Comparison of ENCODE assay signal across 23 cellular contexts in genomic region chr9:133760713-133761290, GRCh38.
"Had no signal": no experiment of that assay in that cellular context is flagged by ENCODE, and none has a peak within 500 bp of the region (broad histone marks: within the 10 kb centered on the region; RNA-seq: fewer than 3 reads in every experiment).

No MANE protein-coding gene starts in this region.

- H3K4me1 Mint-ChIP-seq: immature natural killer cell; memory B cell; naive thymus-derived CD4-positive, alpha-beta T cell had no signal

- ATAC-seq: effector memory CD8-positive, alpha-beta T cell; naive thymus-derived CD4-positive, alpha-beta T cell; psoas muscle; stimulated activated memory B cell treated with anti-CD40 and anti-IgM and Interleukin-4, amounts not matched to agents 10 μg/mL and 1 μg/mL and 100 μg/mL, for 72 hours had no signal

- H3K27me3 Mint-ChIP-seq: effector memory CD8-positive, alpha-beta T cell; memory B cell; stimulated activated memory B cell treated with anti-CD40 and anti-IgM and Interleukin-4, amounts not matched to agents 10 μg/mL and 1 μg/mL and 100 μg/mL, for 72 hours; stimulated activated naive CD8-positive, alpha-beta T cell treated with anti-CD3 and anti-CD28 coated beads, Interleukin-15, Interleukin-2, amounts not matched to agents 100 ng/mL and 50 ng/mL, for 24 hours had no signal

- H3K4me3 Mint-ChIP-seq: effector memory CD8-positive, alpha-beta T cell; immature natural killer cell; memory B cell; naive thymus-derived CD4-positive, alpha-beta T cell; nephron; neural progenitor cell; stimulated activated memory B cell treated with anti-CD40 and anti-IgM and Interleukin-4, amounts not matched to agents 10 μg/mL and 1 μg/mL and 100 μg/mL, for 72 hours; stimulated activated naive CD8-positive, alpha-beta T cell treated with anti-CD3 and anti-CD28 coated beads, Interleukin-15, Interleukin-2, amounts not matched to agents 100 ng/mL and 50 ng/mL, for 24 hours had no signal

- DNase-seq: cortex of kidney; effector memory CD8-positive, alpha-beta T cell; erythroblast; esophagus squamous epithelium; foreskin melanocyte; hypothalamus; immature natural killer cell; midbrain; psoas muscle; stimulated activated CD4-positive, alpha-beta T cell treated with anti-CD3 and anti-CD28 coated beads, Interleukin-4, amount 100 ng/mL, for 4 hours had no signal

- H3K9me3 Mint-ChIP-seq: memory B cell; neural progenitor cell; stimulated activated memory B cell treated with anti-CD40 and anti-IgM and Interleukin-4, amounts not matched to agents 10 μg/mL and 1 μg/mL and 100 μg/mL, for 72 hours; stimulated activated naive CD8-positive, alpha-beta T cell treated with anti-CD3 and anti-CD28 coated beads, Interleukin-15, Interleukin-2, amounts not matched to agents 100 ng/mL and 50 ng/mL, for 24 hours had no signal

- H3K4me3 ChIP-seq: esophagus squamous epithelium, lung, neural progenitor cell, psoas muscle, skin epidermis, spleen, thoracic aorta, tibial nerve, upper lobe of left lung, vagina had no signal

- H3K27me3 ChIP-seq: esophagus squamous epithelium, neural progenitor cell, spleen, tibial nerve, upper lobe of left lung, vagina had no signal

- H3K36me3 ChIP-seq: neural progenitor cell, thoracic aorta had no signal

- H3K27ac Mint-ChIP-seq: effector memory CD8-positive, alpha-beta T cell; immature natural killer cell; memory B cell; naive thymus-derived CD4-positive, alpha-beta T cell; nephron; neural progenitor cell; stimulated activated memory B cell treated with anti-CD40 and anti-IgM and Interleukin-4, amounts not matched to agents 10 μg/mL and 1 μg/mL and 100 μg/mL, for 72 hours; stimulated activated naive CD8-positive, alpha-beta T cell treated with anti-CD3 and anti-CD28 coated beads, Interleukin-15, Interleukin-2, amounts not matched to agents 100 ng/mL and 50 ng/mL, for 24 hours had no signal
